In the genomic region with DNA sequence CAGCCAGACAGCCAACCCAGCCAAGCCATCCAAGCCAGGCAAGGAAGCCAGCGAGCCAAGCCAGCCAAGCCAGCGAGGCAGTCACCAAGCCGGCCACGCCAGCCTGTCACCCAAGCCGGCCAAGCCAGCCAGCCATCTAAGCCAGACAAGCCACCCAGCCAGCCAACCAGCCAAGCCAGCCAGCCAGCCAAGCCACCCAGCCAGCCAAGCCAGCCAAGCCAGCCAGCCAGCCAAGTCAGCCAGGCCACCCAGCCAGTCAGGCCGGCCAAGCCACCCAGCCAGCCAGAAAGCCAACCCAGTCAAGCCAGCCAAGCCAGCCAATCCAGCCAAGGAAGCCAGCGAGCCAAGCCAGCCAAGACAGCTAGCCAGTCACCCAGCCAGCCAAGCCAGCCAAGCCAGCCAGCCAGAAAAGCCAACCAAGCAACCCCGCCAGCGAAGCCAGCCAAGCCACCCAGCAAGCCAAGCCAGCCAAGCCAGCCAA, we compare ENCODE assay signal across 9 cellular contexts.
DNase-seq lines count a peak whose midpoint lies in the region; ATAC-seq, FAIRE-seq and TF ChIP-seq lines count a peak whose summit lies in the region.
"Had no signal": no experiment of that assay in that cellular context is flagged by ENCODE, and none has a peak within 500 bp of the region (broad histone marks: within the 10 kb centered on the region; RNA-seq: fewer than 3 reads in every experiment).

No MANE protein-coding gene starts in this region.

- no peaks in the 10 kb centered on the region for H3K27me3 Mint-ChIP-seq in activated T-helper 1 cell treated with anti-CD3 and anti-CD28 coated beads, Interleukin-12 subunit alpha, Interleukin-12 subunit beta, Interleukin-2, Interleukin-4 antibody, amounts not matched to agents 30 ng/mL and 10 ng/mL and 1 ng/mL, durations not matched to agents 14 hours and 24 hours and 36 hours (ENCODE audit: insufficient read depth)

- no peak overlapping the region for H3K27ac Mint-ChIP-seq in activated T-helper 1 cell treated with anti-CD3 and anti-CD28 coated beads, Interleukin-12 subunit alpha, Interleukin-12 subunit beta, Interleukin-2, Interleukin-4 antibody, amounts not matched to agents 30 ng/mL and 10 ng/mL and 1 ng/mL, durations not matched to agents 14 hours and 24 hours and 36 hours

- TF ChIP-seq EP300 in esophagus muscularis mucosa (IDR thresholded peaks at IDR 0.05) = no peak

- H3K4me3 ChIP-seq in esophagus muscularis mucosa = no peak overlapping the region

- no peaks in the 10 kb centered on the region for H3K4me1 Mint-ChIP-seq in activated T-helper 1 cell treated with anti-CD3 and anti-CD28 coated beads, Interleukin-12 subunit alpha, Interleukin-12 subunit beta, Interleukin-2, Interleukin-4 antibody, amounts not matched to agents 30 ng/mL and 10 ng/mL and 1 ng/mL, durations not matched to agents 14 hours and 24 hours and 36 hours (ENCODE audit: low read depth)

- H3K9me3 ChIP-seq in esophagus muscularis mucosa = peaks cover 0 to 12% (median 6%) of the 10 kb centered on the region in 4 donors

- ATAC-seq in SK-N-SH treated with all-trans-retinoic acid at 6 μM for 48 hours = peak; percentile 49
- ATAC-seq in omental fat pad (ENCODE audit: low FRiP score) = no peak

- intact Hi-C loops in esophagus muscularis mucosa (cut with DNase I) = no loop called here
- intact Hi-C loops in activated T-helper 1 cell treated with anti-CD3 and anti-CD28 coated beads, Interleukin-12 subunit alpha, Interleukin-12 subunit beta, Interleukin-2, Interleukin-4 antibody, amounts not matched to agents 30 ng/mL and 10 ng/mL and 1 ng/mL, durations not matched to agents 14 hours and 24 hours and 36 hours (cut with micrococcal nuclease) = no loop called here

- no peaks in the 10 kb centered on the region for H3K36me3 Mint-ChIP-seq in activated T-helper 1 cell treated with anti-CD3 and anti-CD28 coated beads, Interleukin-12 subunit alpha, Interleukin-12 subunit beta, Interleukin-2, Interleukin-4 antibody, amounts not matched to agents 30 ng/mL and 10 ng/mL and 1 ng/mL, durations not matched to agents 14 hours and 24 hours and 36 hours (ENCODE audit: low read depth)

- no peaks in the 10 kb centered on the region for H3K4me1 ChIP-seq in esophagus muscularis mucosa

- peaks cover 13% of the 10 kb centered on the region for H3K9me3 Mint-ChIP-seq in activated T-helper 1 cell treated with anti-CD3 and anti-CD28 coated beads, Interleukin-12 subunit alpha, Interleukin-12 subunit beta, Interleukin-2, Interleukin-4 antibody, amounts not matched to agents 30 ng/mL and 10 ng/mL and 1 ng/mL, durations not matched to agents 14 hours and 24 hours and 36 hours

- H3K27me3 ChIP-seq in esophagus muscularis mucosa = no peaks in the 10 kb centered on the region

- no peaks in the 10 kb centered on the region for H3K36me3 ChIP-seq in esophagus muscularis mucosa

- peak; percentile 38 for DNase-seq in G401 (ENCODE audit: low spot score)
- peak; percentile 91 for DNase-seq in esophagus muscularis mucosa (ENCODE audit: extremely low spot score)
- DNase-seq in omental fat pad (ENCODE audit: low spot score) = peak; percentile 26
- no peak for DNase-seq in HTR-8/SVneo (ENCODE audit: insufficient read length, low spot score)
- DNase-seq in NCI-H526 (lab: John Stamatoyannopoulos, UW) = no peak
- no peak for DNase-seq in NCI-H510A treated with DMSO at 0.1 percent for 48 hours (lab: John Stamatoyannopoulos, UW)
- DNase-seq in activated T-helper 1 cell treated with anti-CD3 and anti-CD28 coated beads, Interleukin-12 subunit alpha, Interleukin-12 subunit beta, Interleukin-2, Interleukin-4 antibody, amounts not matched to agents 30 ng/mL and 10 ng/mL and 1 ng/mL, durations not matched to agents 14 hours and 24 hours and 36 hours (ENCODE audit: low spot score) = no peak
- DNase-seq: NCI-H1417 had no signal

- no peak overlapping the region for H3K27ac ChIP-seq in esophagus muscularis mucosa (replicated peaks in 1 of 4)

- WGBS in esophagus muscularis mucosa = 66% methylated on average over 9 of the region's 9 CpGs

- H3K4me3 Mint-ChIP-seq in activated T-helper 1 cell treated with anti-CD3 and anti-CD28 coated beads, Interleukin-12 subunit alpha, Interleukin-12 subunit beta, Interleukin-2, Interleukin-4 antibody, amounts not matched to agents 30 ng/mL and 10 ng/mL and 1 ng/mL, durations not matched to agents 14 hours and 24 hours and 36 hours = no peak overlapping the region

- no peak for TF ChIP-seq POLR2A in esophagus muscularis mucosa (IDR thresholded peaks at IDR 0.05; ENCODE audit: low read depth)

- in situ Hi-C loops in G401 (cut with HindIII; ENCODE audit: low sequenced_read_pairs) = no loop called here

- TF ChIP-seq CTCF in esophagus muscularis mucosa (IDR thresholded peaks at IDR 0.05) (no peak), omental fat pad (IDR thresholded peaks at IDR 0.05) (no peak)

- FAIRE-seq in HTR-8/SVneo (lab: Jason Lieb, UNC) = no peak

TF ChIP-seq in SK-N-SH treated with all-trans-retinoic acid at 6 μM for 48 hours, 23 proteins besides CTCF, POLR2A, EP300 and RAD21 (continues in another document):
- TF ChIP-seq ISL1 (CRISPR knock-in tag; IDR thresholded peaks at IDR 0.05) (no peak), OSR1 (CRISPR knock-in tag; IDR thresholded peaks at IDR 0.05) (no peak), TOX (CRISPR knock-in tag; IDR thresholded peaks at IDR 0.05; ENCODE audit: borderline replicate concordance) (no peak), CSRNP3 (CRISPR knock-in tag; IDR thresholded peaks at IDR 0.05) (no peak), RARB (CRISPR knock-in tag; IDR thresholded peaks at IDR 0.05) (no peak), ZFP30 (CRISPR knock-in tag; IDR thresholded peaks at IDR 0.05) (no peak), ZNF565 (CRISPR knock-in tag; conservative IDR thresholded peaks at IDR 0.05; ENCODE audit: low read depth) (no peak), CSDC2 (CRISPR knock-in tag; IDR thresholded peaks at IDR 0.05) (no peak), ARNTL (CRISPR knock-in tag; IDR thresholded peaks at IDR 0.05; ENCODE audit: borderline replicate concordance, low read depth) (no peak), TSHZ2 (CRISPR knock-in tag; IDR thresholded peaks at IDR 0.05) (no peak), SNAI2 (CRISPR knock-in tag; IDR thresholded peaks at IDR 0.05) (no peak), ESRRG (CRISPR knock-in tag; IDR thresholded peaks at IDR 0.05) (no peak), ZC3H10 (CRISPR knock-in tag; IDR thresholded peaks at IDR 0.05) (no peak), BACH2 (CRISPR knock-in tag; IDR thresholded peaks at IDR 0.05; ENCODE audit: borderline replicate concordance) (no peak), ZFP3 (CRISPR knock-in tag; IDR thresholded peaks at IDR 0.05) (no peak)
- TF ChIP-seq, protein P1, sequence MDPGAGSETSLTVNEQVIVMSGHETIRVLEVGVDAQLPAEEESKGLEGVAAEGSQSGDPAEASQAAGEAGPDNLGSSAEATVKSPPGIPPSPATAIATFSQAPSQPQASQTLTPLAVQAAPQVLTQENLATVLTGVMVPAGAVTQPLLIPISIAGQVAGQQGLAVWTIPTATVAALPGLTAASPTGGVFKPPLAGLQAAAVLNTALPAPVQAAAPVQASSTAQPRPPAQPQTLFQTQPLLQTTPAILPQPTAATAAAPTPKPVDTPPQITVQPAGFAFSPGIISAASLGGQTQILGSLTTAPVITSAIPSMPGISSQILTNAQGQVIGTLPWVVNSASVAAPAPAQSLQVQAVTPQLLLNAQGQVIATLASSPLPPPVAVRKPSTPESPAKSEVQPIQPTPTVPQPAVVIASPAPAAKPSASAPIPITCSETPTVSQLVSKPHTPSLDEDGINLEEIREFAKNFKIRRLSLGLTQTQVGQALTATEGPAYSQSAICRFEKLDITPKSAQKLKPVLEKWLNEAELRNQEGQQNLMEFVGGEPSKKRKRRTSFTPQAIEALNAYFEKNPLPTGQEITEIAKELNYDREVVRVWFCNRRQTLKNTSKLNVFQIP (CRISPR knock-in tag; IDR thresholded peaks at IDR 0.05; ENCODE audit: borderline replicate concordance, low read depth) = no peak

Comparison
In these comparisons a context has a peak if more than half of its experiments do, and no peak if none do; other contexts are left out.
1. DNase-seq: peak in G401 (single experiment), esophagus muscularis mucosa (single experiment) and omental fat pad (single experiment); none in HTR-8/SVneo (single experiment), NCI-H526 (0 of 2), NCI-H510A treated with DMSO at 0.1 percent for 48 hours (single experiment) and activated T-helper 1 cell treated with anti-CD3 and anti-CD28 coated beads, Interleukin-12 subunit alpha, Interleukin-12 subunit beta, Interleukin-2, Interleukin-4 antibody, amounts not matched to agents 30 ng/mL and 10 ng/mL and 1 ng/mL, durations not matched to agents 14 hours and 24 hours and 36 hours (single experiment).